Comparison of ENCODE assay signal across 9 cellular contexts in genomic region chr3:195774917-195775316, GRCh38. TPM values are rescaled to one million over a fixed set of nuclear protein-coding genes. Genes with fewer than 3 reads are reported as not detected.
DNase-seq lines count a peak whose midpoint lies in the region; ATAC-seq and TF ChIP-seq lines count a peak whose summit lies in the region.
"Had no signal": no experiment of that assay in that cellular context is flagged by ENCODE, and none has a peak within 500 bp of the region (broad histone marks: within the 10 kb centered on the region; RNA-seq: fewer than 3 reads in every experiment).

No MANE protein-coding gene starts in this region.

- H3K4me3 ChIP-seq in H7 (ENCODE audit: insufficient read depth, low read depth, low read length) = no peak overlapping the region

- no peak overlapping the region for H3K4me3 Mint-ChIP-seq in activated T-helper 1 cell treated with anti-CD3 and anti-CD28 coated beads, Interleukin-12 subunit alpha, Interleukin-12 subunit beta, Interleukin-2, Interleukin-4 antibody, amounts not matched to agents 30 ng/mL and 10 ng/mL and 1 ng/mL, durations not matched to agents 14 hours and 24 hours and 36 hours

- no peaks in the 10 kb centered on the region; the same call in 1 of the 2 replicates for H3K36me3 ChIP-seq in H7 (replicated peaks; ENCODE audit: control insufficient read depth, insufficient read depth, low read length)

- no peaks in the 10 kb centered on the region for H3K27me3 ChIP-seq in H7 (ENCODE audit: control insufficient read depth, insufficient read depth, low read length)
- H3K27me3 ChIP-seq in foreskin keratinocyte = no peaks in the 10 kb centered on the region

- peak; percentile 87 for TF ChIP-seq CTCF in C4-2B (conservative IDR thresholded peaks at IDR 0.05)
- peak; percentile 33 for TF ChIP-seq CTCF in foreskin keratinocyte (conservative IDR thresholded peaks at IDR 0.05)

- DNase-seq in H7 (peak; percentile 88), RPMI7951 (ENCODE audit: low read depth) (peak; percentile 45), foreskin keratinocyte (no peak), retina (peak; percentile 32), NCI-H2227 treated with DMSO at 0.1 percent for 48 hours (lab: John Stamatoyannopoulos, UW) (no peak)
- no peak for DNase-seq in activated T-helper 1 cell treated with anti-CD3 and anti-CD28 coated beads, Interleukin-12 subunit alpha, Interleukin-12 subunit beta, Interleukin-2, Interleukin-4 antibody, amounts not matched to agents 30 ng/mL and 10 ng/mL and 1 ng/mL, durations not matched to agents 14 hours and 24 hours and 36 hours (ENCODE audit: low spot score)

- ATAC-seq in foreskin keratinocyte (no peak), GM19324 (IDR thresholded peaks at IDR 0.05; ENCODE audit: low FRiP score, unreplicated experiment) (no peak)

- intact Hi-C loops in activated T-helper 1 cell treated with anti-CD3 and anti-CD28 coated beads, Interleukin-12 subunit alpha, Interleukin-12 subunit beta, Interleukin-2, Interleukin-4 antibody, amounts not matched to agents 30 ng/mL and 10 ng/mL and 1 ng/mL, durations not matched to agents 14 hours and 24 hours and 36 hours (cut with micrococcal nuclease) = no loop called here

- peaks cover under 1% of the 10 kb centered on the region for H3K36me3 Mint-ChIP-seq in activated T-helper 1 cell treated with anti-CD3 and anti-CD28 coated beads, Interleukin-12 subunit alpha, Interleukin-12 subunit beta, Interleukin-2, Interleukin-4 antibody, amounts not matched to agents 30 ng/mL and 10 ng/mL and 1 ng/mL, durations not matched to agents 14 hours and 24 hours and 36 hours (ENCODE audit: low read depth)

- peaks cover 16% of the 10 kb centered on the region for H3K4me1 Mint-ChIP-seq in activated T-helper 1 cell treated with anti-CD3 and anti-CD28 coated beads, Interleukin-12 subunit alpha, Interleukin-12 subunit beta, Interleukin-2, Interleukin-4 antibody, amounts not matched to agents 30 ng/mL and 10 ng/mL and 1 ng/mL, durations not matched to agents 14 hours and 24 hours and 36 hours (ENCODE audit: low read depth)

- H3K9me3 Mint-ChIP-seq in activated T-helper 1 cell treated with anti-CD3 and anti-CD28 coated beads, Interleukin-12 subunit alpha, Interleukin-12 subunit beta, Interleukin-2, Interleukin-4 antibody, amounts not matched to agents 30 ng/mL and 10 ng/mL and 1 ng/mL, durations not matched to agents 14 hours and 24 hours and 36 hours = peaks cover 19% of the 10 kb centered on the region

- no peak overlapping the region for H3K27ac ChIP-seq in C4-2B
- H3K27ac ChIP-seq in foreskin keratinocyte = no peak overlapping the region

- no peaks in the 10 kb centered on the region for H3K4me1 ChIP-seq in foreskin keratinocyte

- no peaks in the 10 kb centered on the region for H3K27me3 Mint-ChIP-seq in activated T-helper 1 cell treated with anti-CD3 and anti-CD28 coated beads, Interleukin-12 subunit alpha, Interleukin-12 subunit beta, Interleukin-2, Interleukin-4 antibody, amounts not matched to agents 30 ng/mL and 10 ng/mL and 1 ng/mL, durations not matched to agents 14 hours and 24 hours and 36 hours (ENCODE audit: insufficient read depth)

- no peak overlapping the region for H3K27ac Mint-ChIP-seq in activated T-helper 1 cell treated with anti-CD3 and anti-CD28 coated beads, Interleukin-12 subunit alpha, Interleukin-12 subunit beta, Interleukin-2, Interleukin-4 antibody, amounts not matched to agents 30 ng/mL and 10 ng/mL and 1 ng/mL, durations not matched to agents 14 hours and 24 hours and 36 hours

RNA-seq across cellular contexts. Expression of gene MUC4, which starts 36.8 kb away (rescaled TPM):
- 3.5 and 4.0 TPM in 2 replicates for total RNA-seq in H7 (2014; rRNA removed; shearing (Covaris generic))
- total RNA-seq in RPMI7951 (2014; rRNA removed; shearing (Covaris generic)) = not detected in 2 replicates
- not detected in 2 replicates for total RNA-seq in foreskin keratinocyte
- not detected in 2 replicates for polyA plus RNA-seq in foreskin keratinocyte
- 1.6 and 2.4 TPM in 2 replicates for total RNA-seq in activated T-helper 1 cell treated with anti-CD3 and anti-CD28 coated beads, Interleukin-12 subunit alpha, Interleukin-12 subunit beta, Interleukin-2, Interleukin-4 antibody, amounts not matched to agents 30 ng/mL and 10 ng/mL and 1 ng/mL, durations not matched to agents 14 hours and 24 hours and 36 hours
- total RNA-seq: subcutaneous adipose tissue had no signal

RNA-seq across cellular contexts. Expression of gene MUC20, which starts 54.1 kb away (rescaled TPM):
- total RNA-seq in H7 (2014; rRNA removed; shearing (Covaris generic)) = 0.52 and 0.69 TPM in 2 replicates
- not detected in 2 replicates for total RNA-seq in RPMI7951 (2014; rRNA removed; shearing (Covaris generic))
- total RNA-seq in foreskin keratinocyte = 0.07 and 0.28 TPM in 2 replicates
- 0.11 and 0.16 TPM in 2 replicates for polyA plus RNA-seq in foreskin keratinocyte
- 5.0 and 6.6 TPM in 2 replicates for total RNA-seq in activated T-helper 1 cell treated with anti-CD3 and anti-CD28 coated beads, Interleukin-12 subunit alpha, Interleukin-12 subunit beta, Interleukin-2, Interleukin-4 antibody, amounts not matched to agents 30 ng/mL and 10 ng/mL and 1 ng/mL, durations not matched to agents 14 hours and 24 hours and 36 hours

Comparison
In these comparisons a context has a peak if more than half of its experiments do, and no peak if none do; other contexts are left out.
1. DNase-seq: peak in H7 (single experiment), RPMI7951 (single experiment) and retina (single experiment); none in foreskin keratinocyte (0 of 2), activated T-helper 1 cell treated with anti-CD3 and anti-CD28 coated beads, Interleukin-12 subunit alpha, Interleukin-12 subunit beta, Interleukin-2, Interleukin-4 antibody, amounts not matched to agents 30 ng/mL and 10 ng/mL and 1 ng/mL, durations not matched to agents 14 hours and 24 hours and 36 hours (single experiment) and NCI-H2227 treated with DMSO at 0.1 percent for 48 hours (single experiment).